Comparison of ENCODE assay signal across 9 cellular contexts in the genomic region with DNA sequence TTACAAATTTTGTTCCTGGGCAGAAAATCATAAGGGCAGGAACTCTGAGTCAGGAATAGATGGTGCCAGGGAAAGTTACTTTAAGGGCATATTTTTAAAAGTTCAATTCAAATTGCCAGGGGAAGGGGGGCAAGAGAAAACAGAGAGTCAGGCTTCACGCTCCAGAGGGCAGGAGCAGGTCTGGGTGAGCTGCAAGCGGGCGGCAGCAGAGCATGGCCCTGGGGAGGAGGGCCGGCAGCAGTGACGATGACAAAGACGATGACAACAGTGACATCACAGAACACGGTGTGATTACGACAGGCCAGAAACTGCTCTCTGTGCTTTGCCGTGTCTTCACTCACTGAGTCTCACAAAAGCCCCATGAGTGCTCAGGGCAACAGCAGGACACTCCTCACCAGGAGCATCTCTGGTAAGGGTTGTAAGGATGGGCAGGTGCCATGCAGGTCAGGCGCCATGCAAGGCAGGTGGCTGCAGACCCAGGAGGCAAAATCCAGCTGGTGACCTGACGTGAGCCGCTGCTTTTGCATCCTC. TPM values are rescaled to one million over a fixed set of nuclear protein-coding genes. Genes with fewer than 3 reads are reported as not detected.
A peak's percentile ranks its signal among the peaks of the same experiment; 100 is the strongest.
DNase-seq lines count a peak whose midpoint lies in the region; ATAC-seq, FAIRE-seq and TF ChIP-seq lines count a peak whose summit lies in the region.
"Had no signal": no experiment of that assay in that cellular context is flagged by ENCODE, and none has a peak within 500 bp of the region (broad histone marks: within the 10 kb centered on the region; RNA-seq: fewer than 3 reads in every experiment).

No MANE protein-coding gene starts in this region.

- no peak overlapping the region for H3T11ph ChIP-seq in H9 (ENCODE audit: low read length)

- peaks cover 3% of the 10 kb centered on the region for H3K36me3 Mint-ChIP-seq in IgD-negative memory B cell
- peaks cover 34 to 71% (median 54%) of the 10 kb centered on the region in 3 experiments for H3K36me3 Mint-ChIP-seq in H9 (ENCODE audit: insufficient read depth in 1 of 3, low read depth in 3 of 3)

- TF ChIP-seq CTCF in HepG2 (CRISPR knock-in tag; IDR thresholded peaks at IDR 0.05), result no peak
- TF ChIP-seq CTCF in right lobe of liver (IDR thresholded peaks at IDR 0.05), result no peak
- TF ChIP-seq CTCF in thyroid gland (IDR thresholded peaks at IDR 0.05), result no peak
- no peak for TF ChIP-seq CTCF in H9 (conservative IDR thresholded peaks at IDR 0.05)
- no peak for TF ChIP-seq CTCF in brain microvascular endothelial cell (IDR thresholded peaks at IDR 0.05; ENCODE audit: low read depth, low read length, missing control alignments)

- WGBS in HepG2 (ENCODE audit: low lambda C conversion rate), result 95% methylated on average over 12 of the region's 12 CpGs
- 85% methylated on average over 9 of the region's 12 CpGs for WGBS in right lobe of liver (ENCODE audit: insufficient coverage, low coverage, low lambda C conversion rate, missing lambda C conversion rate)
- WGBS in thyroid gland, 2 donors, result 47 to 59% methylated on average over 12 of the region's 12 CpGs
- WGBS in H9 (ENCODE audit: extremely low coverage, insufficient read length, low lambda C conversion rate), result no CpG with 5 or more reads among the region's 12 CpGs

- H2AFZ ChIP-seq in HepG2 (ENCODE audit: low read length) (no peak overlapping the region), H9 (ENCODE audit: low read length) (no peak overlapping the region)

- peaks cover 5 to 15% of the 10 kb centered on the region in 2 experiments; a peak in 3 of 5 replicates for H3K36me3 ChIP-seq in HepG2 (replicated peaks in 1 of 2; ENCODE audit: control insufficient read depth in 1 of 2, insufficient read depth in 2 of 2, low read length in 2 of 2)
- H3K36me3 ChIP-seq in right lobe of liver, result no peaks in the 10 kb centered on the region
- peaks cover 0 to 4% of the 10 kb centered on the region in 2 donors for H3K36me3 ChIP-seq in thyroid gland
- H3K36me3 ChIP-seq in brain microvascular endothelial cell (replicated peaks), result no peaks in the 10 kb centered on the region

- no peak overlapping the region for H3K18ac ChIP-seq in H9 (ENCODE audit: insufficient read length, low read depth, low read length)

- H2BK20ac ChIP-seq in H9 (ENCODE audit: low read depth, low read length, poor library complexity, severe bottlenecking), result no peak overlapping the region

- H3K4ac ChIP-seq in H9 (ENCODE audit: low read depth, low read length), result no peak overlapping the region

- no peaks in the 10 kb centered on the region for H3K23me2 ChIP-seq in H9 (ENCODE audit: insufficient read length, low read depth, low read length, poor library complexity, severe bottlenecking)

- no peak overlapping the region for H2BK120ac ChIP-seq in H9 (ENCODE audit: low read depth, low read length, poor library complexity, severe bottlenecking)

- H3K79me1 ChIP-seq in H9 (ENCODE audit: insufficient read depth, low read depth, low read length, poor library complexity, severe bottlenecking), result no peaks in the 10 kb centered on the region

- H3K4me3 ChIP-seq in HepG2 (replicated peaks in 1 of 3; ENCODE audit: insufficient read depth in 1 of 3, low read depth in 2 of 3, low read length in 3 of 3) (no peak overlapping the region), right lobe of liver (no peak overlapping the region), thyroid gland (replicated peaks in 1 of 3) (no peak overlapping the region), brain microvascular endothelial cell (ENCODE audit: low read depth, low read length) (no peak overlapping the region)

- TF ChIP-seq RAD21 in HepG2 (CRISPR knock-in tag; IDR thresholded peaks at IDR 0.05), result no peak

- H3K79me2 ChIP-seq in HepG2 (ENCODE audit: insufficient read depth, low read length), result no peaks in the 10 kb centered on the region
- no peaks in the 10 kb centered on the region for H3K79me2 ChIP-seq in H9 (ENCODE audit: insufficient read depth, low read length)

- H3K4me2 ChIP-seq in HepG2 (ENCODE audit: low read depth, low read length) (no peak overlapping the region), H9 (ENCODE audit: insufficient read depth, insufficient read length, low read length) (no peak overlapping the region)

- H3K27ac Mint-ChIP-seq in IgD-negative memory B cell (peak overlapping the region; percentile 89 to 99 (median 98)), H9 (peak overlapping the region in 1 of 3 experiments; percentile 23; a peak in 1 of 7 replicates)
- H3K27ac Mint-ChIP-seq: stimulated activated naive CD8-positive, alpha-beta T cell treated with anti-CD3 and anti-CD28 coated beads, Interleukin-15, Interleukin-2, amounts not matched to agents 100 ng/mL and 50 ng/mL, for 24 hours had no signal

- peak overlapping the region; percentile 75 to 90 (median 88) for H3K4me3 Mint-ChIP-seq in IgD-negative memory B cell
- H3K4me3 Mint-ChIP-seq in H9, result no peak overlapping the region
- H3K4me3 Mint-ChIP-seq: stimulated activated naive CD8-positive, alpha-beta T cell treated with anti-CD3 and anti-CD28 coated beads, Interleukin-15, Interleukin-2, amounts not matched to agents 100 ng/mL and 50 ng/mL, for 24 hours had no signal

- H3K27me3 Mint-ChIP-seq in IgD-negative memory B cell (peaks cover 2% of the 10 kb centered on the region), H9 (ENCODE audit: low read depth) (no peaks in the 10 kb centered on the region)
- H3K27me3 Mint-ChIP-seq: stimulated activated naive CD8-positive, alpha-beta T cell treated with anti-CD3 and anti-CD28 coated beads, Interleukin-15, Interleukin-2, amounts not matched to agents 100 ng/mL and 50 ng/mL, for 24 hours had no signal

- H3K23ac ChIP-seq in H9 (ENCODE audit: insufficient read length, low read depth, low read length), result no peak overlapping the region

- in situ Hi-C loops in HepG2 (cut with HindIII; ENCODE audit: extremely low pct_ligation_motif_present, low pct_unique_long_range_greater_than_20kb), result loop anchor here (25.0 kb wide), 1 partner anchor 832 kb away; no protein-coding TSS in a partner anchor
- in situ Hi-C loops in brain microvascular endothelial cell (cut with HindIII; ENCODE audit: low pct_ligation_motif_present, low sequenced_read_pairs), result loop anchor here (25.0 kb wide), 1 partner anchor 132 kb away; no protein-coding TSS in a partner anchor

- DNase-seq in HepG2 (ENCODE audit: low spot score), result no peak
- DNase-seq in right lobe of liver, result no peak
- peak; percentile 78 to 83 for DNase-seq in thyroid gland
- no peak for DNase-seq in NCI-H2227 treated with DMSO at 0.1 percent for 48 hours (lab: John Stamatoyannopoulos, UW)
- no peak for DNase-seq in H9
- DNase-seq in brain microvascular endothelial cell, result no peak

- no peak overlapping the region for H2BK15ac ChIP-seq in H9 (ENCODE audit: low read depth, low read length)

- H3K27ac ChIP-seq in HepG2 (ENCODE audit: extremely low read length, insufficient read depth, low read length) (no peak overlapping the region), right lobe of liver (no peak overlapping the region), thyroid gland (peak overlapping the region; percentile 49 to 71 (median 68)), H9 (ENCODE audit: insufficient read length, low read depth, low read length) (no peak overlapping the region), brain microvascular endothelial cell (no peak overlapping the region)

- intact Hi-C loops in HepG2 (cut with micrococcal nuclease; ENCODE audit: unreplicated experiment) (no loop called here), right lobe of liver (cut with DNase I) (no loop called here), thyroid gland (cut with DNase I) (no loop called here)

- no peak overlapping the region for H2BK12ac ChIP-seq in H9 (ENCODE audit: insufficient read length, low read depth, low read length)

- H4K8ac ChIP-seq in H9 (replicated peaks; ENCODE audit: insufficient read length, low read depth, low read length), result no peak overlapping the region

- no peak overlapping the region for H3K9ac ChIP-seq in HepG2 (ENCODE audit: insufficient read depth, low read depth, low read length)
- no peak overlapping the region for H3K9ac ChIP-seq in H9 (ENCODE audit: extremely low read depth, insufficient read length, low read length)

- H4K20me1 ChIP-seq in HepG2 (ENCODE audit: insufficient read depth, low read length) (no peaks in the 10 kb centered on the region; the same call in 1 of the 2 replicates), H9 (ENCODE audit: control insufficient read depth, insufficient read depth, insufficient read length) (no peaks in the 10 kb centered on the region)

- peaks cover 16 to 27% (median 16%) of the 10 kb centered on the region in 3 donors for H3K4me1 Mint-ChIP-seq in IgD-negative memory B cell
- H3K4me1 Mint-ChIP-seq in H9, result peaks cover 0 to 3% of the 10 kb centered on the region in 2 experiments; a peak in 1 of 4 replicates

- H4K91ac ChIP-seq in H9 (ENCODE audit: insufficient read length, low read depth, low read length), result no peak overlapping the region

- CTCF ChIA-PET in HepG2 (lab: Yijun Ruan, JAX; ENCODE audit: low intra/inter-chr PET ratio, low total read pairs), result no interaction called here

- H3K9me3 Mint-ChIP-seq in IgD-negative memory B cell (no peaks in the 10 kb centered on the region), H9 (no peaks in the 10 kb centered on the region)
- H3K9me3 Mint-ChIP-seq: stimulated activated naive CD8-positive, alpha-beta T cell treated with anti-CD3 and anti-CD28 coated beads, Interleukin-15, Interleukin-2, amounts not matched to agents 100 ng/mL and 50 ng/mL, for 24 hours had no signal

- H2BK5ac ChIP-seq in H9 (ENCODE audit: insufficient read length, low read length), result no peak overlapping the region

- H3K4me1 ChIP-seq in HepG2 (ENCODE audit: insufficient read depth, low read length) (no peaks in the 10 kb centered on the region), right lobe of liver (no peaks in the 10 kb centered on the region), thyroid gland (peaks cover 6 to 7% of the 10 kb centered on the region in 2 donors), H9 (ENCODE audit: insufficient read depth, low read length) (no peaks in the 10 kb centered on the region)

- no peak for TF ChIP-seq EP300 in HepG2 (IDR thresholded peaks at IDR 0.05; ENCODE audit: low read depth in 2 of 2, low read length in 2 of 2)
- TF ChIP-seq EP300 in HepG2 (CRISPR knock-in tag; IDR thresholded peaks at IDR 0.05; ENCODE audit: borderline replicate concordance), result no peak

- no peak overlapping the region for H2AK5ac ChIP-seq in H9 (ENCODE audit: insufficient read length, low read length)

- H3K27me3 ChIP-seq in HepG2 (ENCODE audit: control insufficient read depth in 1 of 2, insufficient read depth in 2 of 2, low read length in 2 of 2) (no peaks in the 10 kb centered on the region), right lobe of liver (no peaks in the 10 kb centered on the region), thyroid gland (no peaks in the 10 kb centered on the region), H9 (ENCODE audit: insufficient read depth, low read length) (no peaks in the 10 kb centered on the region), brain microvascular endothelial cell (replicated peaks) (no peaks in the 10 kb centered on the region)

- no peaks in the 10 kb centered on the region for H3K9me3 ChIP-seq in HepG2 (ENCODE audit: low read length)
- H3K9me3 ChIP-seq in right lobe of liver, result no peaks in the 10 kb centered on the region
- no peaks in the 10 kb centered on the region for H3K9me3 ChIP-seq in thyroid gland
- H3K9me3 ChIP-seq in H9 (ENCODE audit: control insufficient read depth, low read depth, low read length), result no peaks in the 10 kb centered on the region

- H3K56ac ChIP-seq in H9 (ENCODE audit: insufficient read length, low read depth, low read length), result no peak overlapping the region

- ATAC-seq in HepG2, result no peak
- no peak for ATAC-seq in right lobe of liver
- peak; percentile 43 for ATAC-seq in HG02610 (IDR thresholded peaks at IDR 0.05; ENCODE audit: unreplicated experiment)

- H4K5ac ChIP-seq in H9 (ENCODE audit: insufficient read length, low read depth, low read length), result no peak overlapping the region

- BruUV-seq in HepG2 (replicated peaks; lab: Mats Ljungman, UMichigan), result no TSS peak

- no peak for FAIRE-seq in HepG2 (lab: Jason Lieb, UNC)

- TF ChIP-seq POLR2A in HepG2 (IDR thresholded peaks at IDR 0.05; ENCODE audit: insufficient read depth in 1 of 2, low read depth in 2 of 2, low read length in 2 of 2) (no peak), right lobe of liver (IDR thresholded peaks at IDR 0.05) (no peak), thyroid gland (IDR thresholded peaks at IDR 0.05) (no peak)

- POLR2A ChIA-PET in HepG2 (lab: Yijun Ruan, JAX), result no interaction called here

- no peak overlapping the region; the same call in 1 of the 2 replicates for H3K14ac ChIP-seq in H9 (ENCODE audit: insufficient read depth, low read length)

RNA-seq across cellular contexts. Expression of gene CHST10, which starts 23.3 kb away (rescaled TPM):
- 8.5 and 14.2 TPM in 2 replicates for total RNA-seq in HepG2 (2016; rRNA removed; fragmentation: Illumina TruSeq; extraction: Trizol)
- 2.4 and 3.0 TPM in 2 replicates for total RNA-seq in HepG2 (2016; cell fraction: cytosol; rRNA removed; fragmentation: Illumina TruSeq; extraction: Trizol; ENCODE audit: low read depth)
- total RNA-seq in HepG2 (2016; cell fraction: insoluble cytoplasmic fraction; rRNA removed; fragmentation: Illumina TruSeq; extraction: Trizol), result 7.1 and 13.1 TPM in 2 replicates
- 6.9 and 7.7 TPM in 2 replicates for total RNA-seq in HepG2 (2016; cell fraction: membrane; rRNA removed; fragmentation: Illumina TruSeq; extraction: Trizol)
- 12.2 and 15.8 TPM in 2 replicates for total RNA-seq in HepG2 (2016; cell fraction: nucleus; rRNA removed; fragmentation: Illumina TruSeq; extraction: Trizol)
- 10.5 and 11.5 TPM in 2 replicates for polyA plus RNA-seq in HepG2 (2011; rRNA removed)
- polyA plus RNA-seq in HepG2 (2011; cell fraction: cytosol; rRNA removed), result 8.3 and 11.0 TPM in 2 replicates
- polyA plus RNA-seq in HepG2 (2011; cell fraction: nucleus; rRNA removed), result 9.0 and 10.7 TPM in 2 replicates
- 8.8 TPM in 2 replicates for polyA plus RNA-seq in HepG2 (2012)
- 1.5 and 2.5 TPM in 2 replicates for polyA plus RNA-seq in HepG2 (2016; cell fraction: cytosol; fragmentation: Illumina TruSeq; extraction: Trizol; ENCODE audit: low read depth)
- 6.7 and 7.6 TPM in 2 replicates for polyA plus RNA-seq in HepG2 (2016; cell fraction: insoluble cytoplasmic fraction; fragmentation: Illumina TruSeq; extraction: Trizol; ENCODE audit: low read depth)
- polyA plus RNA-seq in HepG2 (2016; cell fraction: membrane; fragmentation: Illumina TruSeq; extraction: Trizol; ENCODE audit: low read depth), result 4.5 and 6.1 TPM in 2 replicates
- 20.4 and 23.1 TPM in 2 replicates for polyA plus RNA-seq in HepG2 (2016; cell fraction: nucleus; fragmentation: Illumina TruSeq; extraction: Trizol; ENCODE audit: insufficient read depth, low read depth)
- polyA minus RNA-seq in HepG2 (2011; rRNA and poly(A)+ RNA removed; ENCODE audit: low replicate concordance), result 14.1 and 16.5 TPM in 2 replicates
- polyA minus RNA-seq in HepG2 (2011; cell fraction: cytosol; rRNA and poly(A)+ RNA removed), result 8.0 and 9.3 TPM in 2 replicates
- polyA minus RNA-seq in HepG2 (2011; cell fraction: nucleus; rRNA and poly(A)+ RNA removed), result 17.4 and 18.0 TPM in 2 replicates
- under 1 TPM; 0.19 to 0.88 (median 0.50) TPM for total RNA-seq in right lobe of liver
- 11.1 TPM for polyA plus RNA-seq in IgD-negative memory B cell
- 10 to 100 TPM; 12.9 to 18.3 (median 14.5) TPM for total RNA-seq in thyroid gland
- 29.7 and 29.8 TPM in 2 replicates for total RNA-seq in H9 (2021)

Comparison
In these comparisons a context has a peak if more than half of its experiments do, and no peak if none do; other contexts are left out.
1. DNase-seq: peak in thyroid gland (2 of 2); none in HepG2 (single experiment), right lobe of liver (0 of 3), NCI-H2227 treated with DMSO at 0.1 percent for 48 hours (single experiment), H9 (single experiment) and brain microvascular endothelial cell (single experiment).
2. H3K27ac ChIP-seq: peak in thyroid gland (3 of 3); none in HepG2 (single experiment), right lobe of liver (0 of 3), H9 (single experiment) and brain microvascular endothelial cell (single experiment).
3. H3K4me3 Mint-ChIP-seq: peak in IgD-negative memory B cell (4 of 4); none in H9 (0 of 2).